1 cellular context compared by ENCODE assay signal in genomic region chr11:66800720-66801428, GRCh38.
TF ChIP-seq lines count a peak whose summit lies in the region.

No MANE protein-coding gene starts in this region.

TF ChIP-seq in GM12878, 131 proteins besides CTCF, POLR2A, EP300 and RAD21 (continued from another document):
- TF ChIP-seq ZBTB33 (IDR thresholded peaks at IDR 0.05) (no peak), MEF2A (IDR thresholded peaks at IDR 0.05; ENCODE audit: insufficient read depth, low read depth, low read length) (peak; percentile 91), MEF2B (IDR thresholded peaks at IDR 0.05; ENCODE audit: partially characterized antibody, poor library complexity, severe bottlenecking) (peak; percentile 84), MTA2 (IDR thresholded peaks at IDR 0.05; ENCODE audit: low read depth) (peak; percentile 55), NR2C2 (IDR thresholded peaks at IDR 0.05; ENCODE audit: borderline replicate concordance, control insufficient read depth, insufficient read length, low read depth) (no peak), IRF3 (IDR thresholded peaks at IDR 0.05) (no peak), ZBED1 (IDR thresholded peaks at IDR 0.05; ENCODE audit: borderline replicate concordance) (no peak), TAF1 (IDR thresholded peaks at IDR 0.05; ENCODE audit: borderline replicate concordance, low read depth, low read length) (no peak), EGR1 (IDR thresholded peaks at IDR 0.05; ENCODE audit: borderline replicate concordance in 1 of 2, low read depth in 2 of 2, low read length in 2 of 2) (no peak), DPF2 (IDR thresholded peaks at IDR 0.05) (peak; percentile 75), TBL1XR1 (IDR thresholded peaks at IDR 0.05; ENCODE audit: low read depth, low read length) (no peak), SMARCA5 (IDR thresholded peaks at IDR 0.05) (no peak), ATF7 (IDR thresholded peaks at IDR 0.05; ENCODE audit: low read depth) (peak; percentile 59), GATAD2B (conservative IDR thresholded peaks at IDR 0.05; ENCODE audit: low read depth) (no peak), SREBF2 (IDR thresholded peaks at IDR 0.05; ENCODE audit: low read length) (no peak)
- TF ChIP-seq, protein P1, sequence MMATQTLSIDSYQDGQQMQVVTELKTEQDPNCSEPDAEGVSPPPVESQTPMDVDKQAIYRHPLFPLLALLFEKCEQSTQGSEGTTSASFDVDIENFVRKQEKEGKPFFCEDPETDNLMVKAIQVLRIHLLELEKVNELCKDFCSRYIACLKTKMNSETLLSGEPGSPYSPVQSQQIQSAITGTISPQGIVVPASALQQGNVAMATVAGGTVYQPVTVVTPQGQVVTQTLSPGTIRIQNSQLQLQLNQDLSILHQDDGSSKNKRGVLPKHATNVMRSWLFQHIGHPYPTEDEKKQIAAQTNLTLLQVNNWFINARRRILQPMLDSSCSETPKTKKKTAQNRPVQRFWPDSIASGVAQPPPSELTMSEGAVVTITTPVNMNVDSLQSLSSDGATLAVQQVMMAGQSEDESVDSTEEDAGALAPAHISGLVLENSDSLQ (IDR thresholded peaks at IDR 0.05), result peak; percentile 75
- TF ChIP-seq, protein P2, sequence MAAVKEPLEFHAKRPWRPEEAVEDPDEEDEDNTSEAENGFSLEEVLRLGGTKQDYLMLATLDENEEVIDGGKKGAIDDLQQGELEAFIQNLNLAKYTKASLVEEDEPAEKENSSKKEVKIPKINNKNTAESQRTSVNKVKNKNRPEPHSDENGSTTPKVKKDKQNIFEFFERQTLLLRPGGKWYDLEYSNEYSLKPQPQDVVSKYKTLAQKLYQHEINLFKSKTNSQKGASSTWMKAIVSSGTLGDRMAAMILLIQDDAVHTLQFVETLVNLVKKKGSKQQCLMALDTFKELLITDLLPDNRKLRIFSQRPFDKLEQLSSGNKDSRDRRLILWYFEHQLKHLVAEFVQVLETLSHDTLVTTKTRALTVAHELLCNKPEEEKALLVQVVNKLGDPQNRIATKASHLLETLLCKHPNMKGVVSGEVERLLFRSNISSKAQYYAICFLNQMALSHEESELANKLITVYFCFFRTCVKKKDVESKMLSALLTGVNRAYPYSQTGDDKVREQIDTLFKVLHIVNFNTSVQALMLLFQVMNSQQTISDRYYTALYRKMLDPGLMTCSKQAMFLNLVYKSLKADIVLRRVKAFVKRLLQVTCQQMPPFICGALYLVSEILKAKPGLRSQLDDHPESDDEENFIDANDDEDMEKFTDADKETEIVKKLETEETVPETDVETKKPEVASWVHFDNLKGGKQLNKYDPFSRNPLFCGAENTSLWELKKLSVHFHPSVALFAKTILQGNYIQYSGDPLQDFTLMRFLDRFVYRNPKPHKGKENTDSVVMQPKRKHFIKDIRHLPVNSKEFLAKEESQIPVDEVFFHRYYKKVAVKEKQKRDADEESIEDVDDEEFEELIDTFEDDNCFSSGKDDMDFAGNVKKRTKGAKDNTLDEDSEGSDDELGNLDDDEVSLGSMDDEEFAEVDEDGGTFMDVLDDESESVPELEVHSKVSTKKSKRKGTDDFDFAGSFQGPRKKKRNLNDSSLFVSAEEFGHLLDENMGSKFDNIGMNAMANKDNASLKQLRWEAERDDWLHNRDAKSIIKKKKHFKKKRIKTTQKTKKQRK (IDR thresholded peaks at IDR 0.05; ENCODE audit: low read depth, low read length), result no peak
